ENCODE assay signal across 1 cellular context in the genomic region with DNA sequence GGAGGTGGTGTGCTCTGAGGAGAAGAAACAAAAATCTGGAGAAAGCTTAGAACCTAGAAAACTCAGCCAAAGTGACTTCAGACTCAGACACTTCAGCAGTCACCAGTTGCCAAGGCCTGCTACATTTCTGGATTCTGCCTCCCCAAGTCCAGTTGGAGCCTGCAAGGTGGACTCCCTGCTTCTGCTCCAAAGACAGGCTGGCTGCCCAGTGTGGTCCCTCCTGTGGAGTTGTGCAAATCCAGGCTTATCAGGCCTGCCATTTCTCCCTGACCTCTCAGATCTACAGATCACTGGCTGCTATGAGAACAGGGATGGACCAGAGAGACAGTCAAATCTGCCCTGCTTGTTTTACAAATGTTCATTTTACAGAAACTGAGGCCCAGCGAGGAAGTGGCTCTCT.
TF ChIP-seq lines count a peak whose summit lies in the region.

No MANE protein-coding gene starts in this region.

TF ChIP-seq in GM23338, 12 proteins besides CTCF, POLR2A, EP300 and RAD21 (continued from another document):
- TF ChIP-seq, protein P1, sequence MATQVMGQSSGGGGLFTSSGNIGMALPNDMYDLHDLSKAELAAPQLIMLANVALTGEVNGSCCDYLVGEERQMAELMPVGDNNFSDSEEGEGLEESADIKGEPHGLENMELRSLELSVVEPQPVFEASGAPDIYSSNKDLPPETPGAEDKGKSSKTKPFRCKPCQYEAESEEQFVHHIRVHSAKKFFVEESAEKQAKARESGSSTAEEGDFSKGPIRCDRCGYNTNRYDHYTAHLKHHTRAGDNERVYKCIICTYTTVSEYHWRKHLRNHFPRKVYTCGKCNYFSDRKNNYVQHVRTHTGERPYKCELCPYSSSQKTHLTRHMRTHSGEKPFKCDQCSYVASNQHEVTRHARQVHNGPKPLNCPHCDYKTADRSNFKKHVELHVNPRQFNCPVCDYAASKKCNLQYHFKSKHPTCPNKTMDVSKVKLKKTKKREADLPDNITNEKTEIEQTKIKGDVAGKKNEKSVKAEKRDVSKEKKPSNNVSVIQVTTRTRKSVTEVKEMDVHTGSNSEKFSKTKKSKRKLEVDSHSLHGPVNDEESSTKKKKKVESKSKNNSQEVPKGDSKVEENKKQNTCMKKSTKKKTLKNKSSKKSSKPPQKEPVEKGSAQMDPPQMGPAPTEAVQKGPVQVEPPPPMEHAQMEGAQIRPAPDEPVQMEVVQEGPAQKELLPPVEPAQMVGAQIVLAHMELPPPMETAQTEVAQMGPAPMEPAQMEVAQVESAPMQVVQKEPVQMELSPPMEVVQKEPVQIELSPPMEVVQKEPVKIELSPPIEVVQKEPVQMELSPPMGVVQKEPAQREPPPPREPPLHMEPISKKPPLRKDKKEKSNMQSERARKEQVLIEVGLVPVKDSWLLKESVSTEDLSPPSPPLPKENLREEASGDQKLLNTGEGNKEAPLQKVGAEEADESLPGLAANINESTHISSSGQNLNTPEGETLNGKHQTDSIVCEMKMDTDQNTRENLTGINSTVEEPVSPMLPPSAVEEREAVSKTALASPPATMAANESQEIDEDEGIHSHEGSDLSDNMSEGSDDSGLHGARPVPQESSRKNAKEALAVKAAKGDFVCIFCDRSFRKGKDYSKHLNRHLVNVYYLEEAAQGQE (IDR thresholded peaks at IDR 0.05; ENCODE audit: unreplicated experiment): no peak
- TF ChIP-seq CREB1 (CRISPR knock-in tag; IDR thresholded peaks at IDR 0.05; ENCODE audit: low read depth) (no peak), EZH2 (IDR thresholded peaks at IDR 0.05; ENCODE audit: low read depth, unreplicated experiment) (no peak)
- TF ChIP-seq, protein P2, sequence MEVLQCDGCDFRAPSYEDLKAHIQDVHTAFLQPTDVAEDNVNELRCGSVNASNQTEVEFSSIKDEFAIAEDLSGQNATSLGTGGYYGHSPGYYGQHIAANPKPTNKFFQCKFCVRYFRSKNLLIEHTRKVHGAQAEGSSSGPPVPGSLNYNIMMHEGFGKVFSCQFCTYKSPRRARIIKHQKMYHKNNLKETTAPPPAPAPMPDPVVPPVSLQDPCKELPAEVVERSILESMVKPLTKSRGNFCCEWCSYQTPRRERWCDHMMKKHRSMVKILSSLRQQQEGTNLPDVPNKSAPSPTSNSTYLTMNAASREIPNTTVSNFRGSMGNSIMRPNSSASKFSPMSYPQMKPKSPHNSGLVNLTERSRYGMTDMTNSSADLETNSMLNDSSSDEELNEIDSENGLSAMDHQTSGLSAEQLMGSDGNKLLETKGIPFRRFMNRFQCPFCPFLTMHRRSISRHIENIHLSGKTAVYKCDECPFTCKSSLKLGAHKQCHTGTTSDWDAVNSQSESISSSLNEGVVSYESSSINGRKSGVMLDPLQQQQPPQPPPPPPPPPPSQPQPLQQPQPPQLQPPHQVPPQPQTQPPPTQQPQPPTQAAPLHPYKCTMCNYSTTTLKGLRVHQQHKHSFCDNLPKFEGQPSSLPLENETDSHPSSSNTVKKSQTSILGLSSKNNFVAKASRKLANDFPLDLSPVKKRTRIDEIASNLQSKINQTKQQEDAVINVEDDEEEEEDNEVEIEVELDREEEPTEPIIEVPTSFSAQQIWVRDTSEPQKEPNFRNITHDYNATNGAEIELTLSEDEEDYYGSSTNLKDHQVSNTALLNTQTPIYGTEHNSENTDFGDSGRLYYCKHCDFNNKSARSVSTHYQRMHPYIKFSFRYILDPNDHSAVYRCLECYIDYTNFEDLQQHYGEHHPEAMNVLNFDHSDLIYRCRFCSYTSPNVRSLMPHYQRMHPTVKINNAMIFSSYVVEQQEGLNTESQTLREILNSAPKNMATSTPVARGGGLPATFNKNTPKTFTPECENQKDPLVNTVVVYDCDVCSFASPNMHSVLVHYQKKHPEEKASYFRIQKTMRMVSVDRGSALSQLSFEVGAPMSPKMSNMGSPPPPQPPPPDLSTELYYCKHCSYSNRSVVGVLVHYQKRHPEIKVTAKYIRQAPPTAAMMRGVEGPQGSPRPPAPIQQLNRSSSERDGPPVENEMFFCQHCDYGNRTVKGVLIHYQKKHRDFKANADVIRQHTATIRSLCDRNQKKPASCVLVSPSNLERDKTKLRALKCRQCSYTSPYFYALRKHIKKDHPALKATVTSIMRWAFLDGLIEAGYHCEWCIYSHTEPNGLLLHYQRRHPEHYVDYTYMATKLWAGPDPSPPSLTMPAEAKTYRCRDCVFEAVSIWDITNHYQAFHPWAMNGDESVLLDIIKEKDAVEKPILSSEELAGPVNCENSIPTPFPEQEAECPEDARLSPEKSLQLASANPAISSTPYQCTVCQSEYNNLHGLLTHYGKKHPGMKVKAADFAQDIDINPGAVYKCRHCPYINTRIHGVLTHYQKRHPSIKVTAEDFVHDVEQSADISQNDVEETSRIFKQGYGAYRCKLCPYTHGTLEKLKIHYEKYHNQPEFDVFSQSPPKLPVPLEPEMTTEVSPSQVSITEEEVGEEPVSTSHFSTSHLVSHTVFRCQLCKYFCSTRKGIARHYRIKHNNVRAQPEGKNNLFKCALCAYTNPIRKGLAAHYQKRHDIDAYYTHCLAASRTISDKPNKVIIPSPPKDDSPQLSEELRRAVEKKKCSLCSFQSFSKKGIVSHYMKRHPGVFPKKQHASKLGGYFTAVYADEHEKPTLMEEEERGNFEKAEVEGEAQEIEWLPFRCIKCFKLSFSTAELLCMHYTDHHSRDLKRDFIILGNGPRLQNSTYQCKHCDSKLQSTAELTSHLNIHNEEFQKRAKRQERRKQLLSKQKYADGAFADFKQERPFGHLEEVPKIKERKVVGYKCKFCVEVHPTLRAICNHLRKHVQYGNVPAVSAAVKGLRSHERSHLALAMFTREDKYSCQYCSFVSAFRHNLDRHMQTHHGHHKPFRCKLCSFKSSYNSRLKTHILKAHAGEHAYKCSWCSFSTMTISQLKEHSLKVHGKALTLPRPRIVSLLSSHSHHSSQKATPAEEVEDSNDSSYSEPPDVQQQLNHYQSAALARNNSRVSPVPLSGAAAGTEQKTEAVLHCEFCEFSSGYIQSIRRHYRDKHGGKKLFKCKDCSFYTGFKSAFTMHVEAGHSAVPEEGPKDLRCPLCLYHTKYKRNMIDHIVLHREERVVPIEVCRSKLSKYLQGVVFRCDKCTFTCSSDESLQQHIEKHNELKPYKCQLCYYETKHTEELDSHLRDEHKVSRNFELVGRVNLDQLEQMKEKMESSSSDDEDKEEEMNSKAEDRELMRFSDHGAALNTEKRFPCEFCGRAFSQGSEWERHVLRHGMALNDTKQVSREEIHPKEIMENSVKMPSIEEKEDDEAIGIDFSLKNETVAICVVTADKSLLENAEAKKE (CRISPR knock-in tag; IDR thresholded peaks at IDR 0.05): no peak
